Comparison of ENCODE assay signal across 8 cellular contexts in the genomic region with DNA sequence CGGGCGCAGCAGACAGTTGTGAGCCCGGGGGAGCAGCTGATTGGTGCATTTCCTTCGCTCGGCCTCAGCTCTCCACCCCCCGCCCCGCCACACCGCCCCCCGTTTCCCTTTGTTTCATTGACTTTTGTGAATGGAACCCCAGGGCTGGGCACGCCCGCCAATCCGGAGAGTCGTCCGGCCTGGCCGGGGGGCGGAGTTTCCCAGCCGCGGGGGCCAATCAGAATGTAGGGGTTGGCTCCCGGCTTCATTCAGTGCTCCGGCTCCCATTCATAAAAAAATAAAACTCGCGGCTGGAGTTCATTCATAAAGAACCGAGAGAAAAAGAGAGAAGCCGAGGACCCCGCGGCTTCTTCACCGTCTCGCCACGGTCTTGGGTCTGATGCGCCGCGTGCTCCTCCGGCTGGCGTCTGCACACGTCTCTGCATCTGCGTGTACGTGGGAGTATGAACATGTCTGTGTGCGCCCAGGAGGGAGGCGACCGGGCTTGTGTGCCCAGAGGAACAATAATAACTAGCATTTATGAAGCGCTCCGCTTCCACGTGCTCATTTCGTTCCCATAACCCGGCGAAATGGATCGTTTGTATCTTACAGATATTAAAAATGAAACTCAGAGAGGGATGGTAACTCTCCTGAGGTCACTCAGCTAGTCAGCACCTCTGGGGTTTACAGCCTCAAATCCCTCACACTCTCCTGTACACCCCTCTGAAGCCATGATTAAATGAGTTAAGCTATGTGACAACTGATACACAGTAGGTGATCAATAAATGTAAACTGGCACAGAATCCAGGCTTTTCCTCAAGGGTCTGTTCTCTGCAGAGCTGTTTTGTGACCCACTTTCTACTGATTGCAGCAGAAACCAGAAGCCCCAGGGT. TPM values are rescaled to one million over a fixed set of nuclear protein-coding genes. Genes with fewer than 3 reads are reported as not detected.
DNase-seq lines count a peak whose midpoint lies in the region; ATAC-seq and TF ChIP-seq lines count a peak whose summit lies in the region.

A gene (minus strand): TSS at position 24 of the 872 bp plus-strand sequence. CDS start 723 bp downstream, outside the sequence.

- H3K9me3 ChIP-seq in lung (ENCODE audit: control insufficient read depth in 2 of 2, insufficient read depth in 1 of 2, low read length in 1 of 2), result no peaks in the 10 kb centered on the region

- no peaks in the 10 kb centered on the region for H3K9me3 Mint-ChIP-seq in activated CD8-positive, alpha-beta T cell treated with anti-CD3 and anti-CD28 coated beads, Interleukin-2, amount 10 ng/mL, durations not matched to agents 7 days and 5 days (ENCODE audit: insufficient read depth)

- H3K36me3 ChIP-seq in lung (ENCODE audit: control insufficient read depth in 2 of 2, insufficient read depth in 2 of 2, low read length in 2 of 2), result no peaks in the 10 kb centered on the region

- H3K4me1 Mint-ChIP-seq in activated CD8-positive, alpha-beta T cell treated with anti-CD3 and anti-CD28 coated beads, Interleukin-2, amount 10 ng/mL, durations not matched to agents 7 days and 5 days (ENCODE audit: low read depth), result peaks cover 23% of the 10 kb centered on the region

- peaks cover 43% of the 10 kb centered on the region for H3K27me3 Mint-ChIP-seq in activated CD8-positive, alpha-beta T cell treated with anti-CD3 and anti-CD28 coated beads, Interleukin-2, amount 10 ng/mL, durations not matched to agents 7 days and 5 days (ENCODE audit: low read depth)

- POLR2A ChIA-PET in activated CD8-positive, alpha-beta T cell treated with anti-CD3 and anti-CD28 coated beads, Interleukin-2, amount 10 ng/mL, durations not matched to agents 7 days and 5 days (lab: Charles Lee), result interaction anchor here (0.9 to 1.7 kb wide), 2 partner anchors 158 to 186 kb away, joined by 3 to 4 read pairs; no protein-coding TSS in a partner anchor

- CTCF ChIA-PET in activated CD8-positive, alpha-beta T cell treated with anti-CD3 and anti-CD28 coated beads, Interleukin-2, amount 10 ng/mL, durations not matched to agents 7 days and 5 days (lab: Charles Lee), result interaction anchor here (1.0 to 2.0 kb wide), 7 partner anchors 10 to 332 kb away, joined by 3 to 8 read pairs (median 4); a partner anchor contains a TSS

- H3K4me3 Mint-ChIP-seq in activated CD8-positive, alpha-beta T cell treated with anti-CD3 and anti-CD28 coated beads, Interleukin-2, amount 10 ng/mL, durations not matched to agents 7 days and 5 days, result peak within 1 kb of the TSS; percentile 70

- TF ChIP-seq CTCF in lung (IDR thresholded peaks at IDR 0.05; ENCODE audit: control extremely low read depth, extremely low read depth), result no peak

- ATAC-seq in GM19351 (IDR thresholded peaks at IDR 0.05; ENCODE audit: unreplicated experiment), result peak; percentile 86
- peak; percentile 85 for ATAC-seq in HG03521 (IDR thresholded peaks at IDR 0.05; ENCODE audit: unreplicated experiment)
- ATAC-seq in activated CD8-positive, alpha-beta T cell treated with anti-CD3 and anti-CD28 coated beads, Interleukin-2, amount 10 ng/mL, durations not matched to agents 7 days and 5 days, result peak; percentile 93
- peak; percentile 91 for ATAC-seq in lung (ENCODE audit: insufficient read depth, low FRiP score)

- 1% methylated on average over 47 of the region's 47 CpGs for WGBS in lung, 2 donors

- peak; percentile 95 to 97 for DNase-seq in AML-193 (lab: John Stamatoyannopoulos, UW)
- peak; percentile 93 for DNase-seq in NCI-H82 (lab: John Stamatoyannopoulos, UW)
- DNase-seq in activated CD8-positive, alpha-beta T cell treated with anti-CD3 and anti-CD28 coated beads, Interleukin-2, amount 10 ng/mL, durations not matched to agents 7 days and 5 days, result peak; percentile 96
- DNase-seq in effector CD8-positive, alpha-beta T cell (lab: John Stamatoyannopoulos, UW), result peak; percentile 81
- DNase-seq in lung (ENCODE audit: low spot score), result peak; percentile 92
- DNase-seq in stimulated activated CD4-positive, alpha-beta T cell treated with anti-CD3 and anti-CD28 coated beads, Interleukin-4, amount 100 ng/mL, for 48 hours (ENCODE audit: low read depth in 2 of 2), result peak; percentile 93

- peaks cover 2 to 5% of the 10 kb centered on the region in 2 donors for H3K4me1 ChIP-seq in lung (ENCODE audit: control insufficient read depth in 2 of 2, insufficient read depth in 2 of 2, low read length in 2 of 2)

- H3K27me3 ChIP-seq in lung (ENCODE audit: control insufficient read depth, insufficient read depth), result no peaks in the 10 kb centered on the region

- H3K27ac Mint-ChIP-seq in activated CD8-positive, alpha-beta T cell treated with anti-CD3 and anti-CD28 coated beads, Interleukin-2, amount 10 ng/mL, durations not matched to agents 7 days and 5 days, result peak within 1 kb of the TSS; percentile 39

- H3K36me3 Mint-ChIP-seq in activated CD8-positive, alpha-beta T cell treated with anti-CD3 and anti-CD28 coated beads, Interleukin-2, amount 10 ng/mL, durations not matched to agents 7 days and 5 days (ENCODE audit: low read depth), result no peaks in the 10 kb centered on the region

- H3K27ac ChIP-seq in lung (ENCODE audit: low read depth in 1 of 2, low read length in 1 of 2), result peak within 1 kb of the TSS in 1 of 2 donors; percentile 45

- H3K4me3 ChIP-seq in lung, result peak within 1 kb of the TSS; percentile 27

RNA-seq across cellular contexts. Expression of the gene that starts here (rescaled TPM):
- total RNA-seq in activated CD8-positive, alpha-beta T cell treated with anti-CD3 and anti-CD28 coated beads, Interleukin-2, amount 10 ng/mL, durations not matched to agents 7 days and 5 days, result 1 to 10 TPM; 2.7 to 3.9 TPM
- total RNA-seq in lung, result 1 to 10 TPM in 1 of 2 donors, under 1 TPM in 1; 0.54 to 6.9 TPM
- polyA plus RNA-seq in lung, result 1 to 10 TPM; 2.2 to 4.3 TPM
